3 cellular contexts compared by ENCODE assay signal in genomic region chr1:29805122-29805895, GRCh38.
TF ChIP-seq lines count a peak whose summit lies in the region.

No MANE protein-coding gene starts in this region.

TF ChIP-seq in SK-N-SH, 30 proteins besides CTCF, POLR2A, EP300 and RAD21 (continues in another document):
- TF ChIP-seq ELF1 (IDR thresholded peaks at IDR 0.05) (no peak), USF1 (IDR thresholded peaks at IDR 0.05; ENCODE audit: borderline replicate concordance, low read depth) (no peak), SMC3 (IDR thresholded peaks at IDR 0.05; ENCODE audit: low read depth, low read length) (no peak), SIN3A (IDR thresholded peaks at IDR 0.05; ENCODE audit: borderline replicate concordance, low read depth, low read length) (no peak), FOXM1 (IDR thresholded peaks at IDR 0.05; ENCODE audit: low read depth) (no peak), GATA2 (CRISPR knock-in tag; IDR thresholded peaks at IDR 0.05) (no peak), RFX5 (IDR thresholded peaks at IDR 0.05; ENCODE audit: low read length) (no peak), TEAD4 (IDR thresholded peaks at IDR 0.05; ENCODE audit: borderline replicate concordance, insufficient read depth) (no peak), TAF1 (IDR thresholded peaks at IDR 0.05; ENCODE audit: borderline replicate concordance, low read depth, low read length) (no peak), EZH2phosphoT487 (IDR thresholded peaks at IDR 0.05; ENCODE audit: borderline replicate concordance, low read depth) (no peak), PBX3 (IDR thresholded peaks at IDR 0.05) (no peak), USF2 (IDR thresholded peaks at IDR 0.05; ENCODE audit: borderline replicate concordance, low read depth, low read length) (no peak), MAX (IDR thresholded peaks at IDR 0.05; ENCODE audit: low read depth) (no peak), TCF12 (IDR thresholded peaks at IDR 0.05) (no peak), GABPA (IDR thresholded peaks at IDR 0.05; ENCODE audit: low read depth) (no peak)

TF ChIP-seq in SK-N-SH treated with all-trans-retinoic acid at 6 μM for 48 hours, 23 proteins besides CTCF, POLR2A, EP300 and RAD21:
- no peak for TF ChIP-seq RARB (CRISPR knock-in tag; IDR thresholded peaks at IDR 0.05)
- TF ChIP-seq ZC3H10 (CRISPR knock-in tag; IDR thresholded peaks at IDR 0.05), result no peak
- TF ChIP-seq PATZ1 (CRISPR knock-in tag; IDR thresholded peaks at IDR 0.05; ENCODE audit: borderline replicate concordance), result no peak
- TF ChIP-seq OSR1 (CRISPR knock-in tag; IDR thresholded peaks at IDR 0.05), result no peak
- TF ChIP-seq ZFP3 (CRISPR knock-in tag; IDR thresholded peaks at IDR 0.05), result no peak
- TF ChIP-seq CSDC2 (CRISPR knock-in tag; IDR thresholded peaks at IDR 0.05), result no peak
- TF ChIP-seq CREB5 (CRISPR knock-in tag; IDR thresholded peaks at IDR 0.05; ENCODE audit: low read depth), result no peak
- TF ChIP-seq TOX (CRISPR knock-in tag; IDR thresholded peaks at IDR 0.05; ENCODE audit: borderline replicate concordance), result no peak
- no peak for TF ChIP-seq SNAI2 (CRISPR knock-in tag; IDR thresholded peaks at IDR 0.05)
- TF ChIP-seq TSHZ2 (CRISPR knock-in tag; IDR thresholded peaks at IDR 0.05), result no peak
- no peak for TF ChIP-seq ZNF8 (CRISPR knock-in tag; IDR thresholded peaks at IDR 0.05)
- no peak for TF ChIP-seq ESRRG (CRISPR knock-in tag; IDR thresholded peaks at IDR 0.05)
- no peak for TF ChIP-seq ISL1 (CRISPR knock-in tag; IDR thresholded peaks at IDR 0.05)

TF ChIP-seq in IMR-90, 13 proteins besides CTCF, POLR2A, EP300 and RAD21:
- TF ChIP-seq SMC3 (IDR thresholded peaks at IDR 0.05; ENCODE audit: low read depth, low read length) (no peak), USF2 (IDR thresholded peaks at IDR 0.05; ENCODE audit: low read depth, low read length) (no peak), MAZ (IDR thresholded peaks at IDR 0.05; ENCODE audit: borderline replicate concordance, low read depth, low read length) (no peak), CEBPB (IDR thresholded peaks at IDR 0.05; ENCODE audit: low read depth, low read length) (no peak), RFX5 (IDR thresholded peaks at IDR 0.05; ENCODE audit: low read depth, low read length) (no peak), MXI1 (IDR thresholded peaks at IDR 0.05; ENCODE audit: borderline replicate concordance, low read depth, low read length) (no peak), BHLHE40 (IDR thresholded peaks at IDR 0.05; ENCODE audit: low read depth, low read length) (no peak), FOS (IDR thresholded peaks at IDR 0.05; ENCODE audit: low read depth, low read length) (no peak), CHD1 (IDR thresholded peaks at IDR 0.05; ENCODE audit: low read depth, low read length) (no peak), RCOR1 (IDR thresholded peaks at IDR 0.05; ENCODE audit: insufficient replicate concordance, low read length) (no peak), ELK1 (IDR thresholded peaks at IDR 0.05; ENCODE audit: borderline replicate concordance, low read depth, low read length) (no peak)
